In genomic region chr7:94655884-94656657, GRCh38 we compare ENCODE assay signal across 8 cellular contexts. TPM values are rescaled to one million over a fixed set of nuclear protein-coding genes. Genes with fewer than 3 reads are reported as not detected.
DNase-seq lines count a peak whose midpoint lies in the region; ATAC-seq and TF ChIP-seq lines count a peak whose summit lies in the region.

A gene with protein sequence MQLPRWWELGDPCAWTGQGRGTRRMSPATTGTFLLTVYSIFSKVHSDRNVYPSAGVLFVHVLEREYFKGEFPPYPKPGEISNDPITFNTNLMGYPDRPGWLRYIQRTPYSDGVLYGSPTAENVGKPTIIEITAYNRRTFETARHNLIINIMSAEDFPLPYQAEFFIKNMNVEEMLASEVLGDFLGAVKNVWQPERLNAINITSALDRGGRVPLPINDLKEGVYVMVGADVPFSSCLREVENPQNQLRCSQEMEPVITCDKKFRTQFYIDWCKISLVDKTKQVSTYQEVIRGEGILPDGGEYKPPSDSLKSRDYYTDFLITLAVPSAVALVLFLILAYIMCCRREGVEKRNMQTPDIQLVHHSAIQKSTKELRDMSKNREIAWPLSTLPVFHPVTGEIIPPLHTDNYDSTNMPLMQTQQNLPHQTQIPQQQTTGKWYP (minus strand): TSS chr7:94656133. CDS start chr7:94656098, 35 bp downstream.

- H3K9me3 ChIP-seq in muscle layer of duodenum (ENCODE audit: control insufficient read depth in 1 of 2, low read length in 2 of 2), result peaks cover 0 to 2% of the 10 kb centered on the region in 2 donors

- H3K36me3 ChIP-seq in muscle layer of duodenum (ENCODE audit: control insufficient read depth in 1 of 2, insufficient read depth in 2 of 2, low read length in 2 of 2), result no peaks in the 10 kb centered on the region

- peak; percentile 83 for DNase-seq in DMS53 treated with DMSO at 0.1 percent for 48 hours (lab: John Stamatoyannopoulos, UW; ENCODE audit: unreplicated experiment)
- DNase-seq in NCI-H69 (lab: John Stamatoyannopoulos, UW), result peak; percentile 95
- DNase-seq in activated T-helper 1 cell treated with anti-CD3 and anti-CD28 coated beads, Interleukin-12 subunit alpha, Interleukin-12 subunit beta, Interleukin-2, Interleukin-4 antibody, amounts not matched to agents 30 ng/mL and 10 ng/mL and 1 ng/mL, durations not matched to agents 14 hours and 24 hours and 36 hours (ENCODE audit: low spot score), result no peak
- peak; percentile 80 for DNase-seq in fibroblast of mammary gland (ENCODE audit: low read depth)
- peak; percentile 82 for DNase-seq in superior temporal gyrus (ENCODE audit: extremely low spot score)

- no peaks in the 10 kb centered on the region for H3K36me3 Mint-ChIP-seq in activated T-helper 1 cell treated with anti-CD3 and anti-CD28 coated beads, Interleukin-12 subunit alpha, Interleukin-12 subunit beta, Interleukin-2, Interleukin-4 antibody, amounts not matched to agents 30 ng/mL and 10 ng/mL and 1 ng/mL, durations not matched to agents 14 hours and 24 hours and 36 hours (ENCODE audit: low read depth)

- H3K27ac Mint-ChIP-seq in activated T-helper 1 cell treated with anti-CD3 and anti-CD28 coated beads, Interleukin-12 subunit alpha, Interleukin-12 subunit beta, Interleukin-2, Interleukin-4 antibody, amounts not matched to agents 30 ng/mL and 10 ng/mL and 1 ng/mL, durations not matched to agents 14 hours and 24 hours and 36 hours, result no peak within 1 kb of the TSS

- peak within 1 kb of the TSS; percentile 69 for H3K27ac ChIP-seq in muscle layer of duodenum (ENCODE audit: low read length)

- intact Hi-C loops in activated T-helper 1 cell treated with anti-CD3 and anti-CD28 coated beads, Interleukin-12 subunit alpha, Interleukin-12 subunit beta, Interleukin-2, Interleukin-4 antibody, amounts not matched to agents 30 ng/mL and 10 ng/mL and 1 ng/mL, durations not matched to agents 14 hours and 24 hours and 36 hours (cut with micrococcal nuclease), result loop anchor here (1.0 to 5.0 kb wide), 4 partner anchors 23 to 1424 kb away; partner anchors contain the start of gene VPS50

- peaks cover 19% of the 10 kb centered on the region for H3K4me1 Mint-ChIP-seq in activated T-helper 1 cell treated with anti-CD3 and anti-CD28 coated beads, Interleukin-12 subunit alpha, Interleukin-12 subunit beta, Interleukin-2, Interleukin-4 antibody, amounts not matched to agents 30 ng/mL and 10 ng/mL and 1 ng/mL, durations not matched to agents 14 hours and 24 hours and 36 hours (ENCODE audit: low read depth)

- H3K27me3 Mint-ChIP-seq in activated T-helper 1 cell treated with anti-CD3 and anti-CD28 coated beads, Interleukin-12 subunit alpha, Interleukin-12 subunit beta, Interleukin-2, Interleukin-4 antibody, amounts not matched to agents 30 ng/mL and 10 ng/mL and 1 ng/mL, durations not matched to agents 14 hours and 24 hours and 36 hours (ENCODE audit: insufficient read depth), result peaks cover 34% of the 10 kb centered on the region

- peak within 1 kb of the TSS; percentile 83 for H3K4me3 Mint-ChIP-seq in activated T-helper 1 cell treated with anti-CD3 and anti-CD28 coated beads, Interleukin-12 subunit alpha, Interleukin-12 subunit beta, Interleukin-2, Interleukin-4 antibody, amounts not matched to agents 30 ng/mL and 10 ng/mL and 1 ng/mL, durations not matched to agents 14 hours and 24 hours and 36 hours

- H3K27me3 ChIP-seq in muscle layer of duodenum (ENCODE audit: low read depth, low read length), result peaks cover 15% of the 10 kb centered on the region

- TF ChIP-seq CTCF in fibroblast of mammary gland (conservative IDR thresholded peaks at IDR 0.05; ENCODE audit: control insufficient read depth, insufficient read depth, low read depth, low read length), result peak; percentile 52

- peaks cover 7 to 16% of the 10 kb centered on the region in 2 donors for H3K4me1 ChIP-seq in muscle layer of duodenum (ENCODE audit: control insufficient read depth in 1 of 2, insufficient read depth in 2 of 2, low read length in 2 of 2)

- ATAC-seq in HG02852 (IDR thresholded peaks at IDR 0.05; ENCODE audit: unreplicated experiment) (peak; percentile 18), HG03442 (IDR thresholded peaks at IDR 0.05; ENCODE audit: unreplicated experiment) (no peak)

- no peaks in the 10 kb centered on the region for H3K9me3 Mint-ChIP-seq in activated T-helper 1 cell treated with anti-CD3 and anti-CD28 coated beads, Interleukin-12 subunit alpha, Interleukin-12 subunit beta, Interleukin-2, Interleukin-4 antibody, amounts not matched to agents 30 ng/mL and 10 ng/mL and 1 ng/mL, durations not matched to agents 14 hours and 24 hours and 36 hours

- H3K4me3 ChIP-seq in fibroblast of mammary gland (ENCODE audit: control insufficient read depth, low read depth, low read length) (peak within 1 kb of the TSS; percentile 69), muscle layer of duodenum (ENCODE audit: low read depth in 1 of 2, low read length in 2 of 2) (peak within 1 kb of the TSS; percentile 78 to 85)

RNA-seq across cellular contexts. Expression of the gene that starts here (rescaled TPM):
- total RNA-seq in activated T-helper 1 cell treated with anti-CD3 and anti-CD28 coated beads, Interleukin-12 subunit alpha, Interleukin-12 subunit beta, Interleukin-2, Interleukin-4 antibody, amounts not matched to agents 30 ng/mL and 10 ng/mL and 1 ng/mL, durations not matched to agents 14 hours and 24 hours and 36 hours, result 0.42 TPM in 1 of 2 replicates, not detected in the other
